16 cellular contexts compared by ENCODE assay signal in the genomic region with DNA sequence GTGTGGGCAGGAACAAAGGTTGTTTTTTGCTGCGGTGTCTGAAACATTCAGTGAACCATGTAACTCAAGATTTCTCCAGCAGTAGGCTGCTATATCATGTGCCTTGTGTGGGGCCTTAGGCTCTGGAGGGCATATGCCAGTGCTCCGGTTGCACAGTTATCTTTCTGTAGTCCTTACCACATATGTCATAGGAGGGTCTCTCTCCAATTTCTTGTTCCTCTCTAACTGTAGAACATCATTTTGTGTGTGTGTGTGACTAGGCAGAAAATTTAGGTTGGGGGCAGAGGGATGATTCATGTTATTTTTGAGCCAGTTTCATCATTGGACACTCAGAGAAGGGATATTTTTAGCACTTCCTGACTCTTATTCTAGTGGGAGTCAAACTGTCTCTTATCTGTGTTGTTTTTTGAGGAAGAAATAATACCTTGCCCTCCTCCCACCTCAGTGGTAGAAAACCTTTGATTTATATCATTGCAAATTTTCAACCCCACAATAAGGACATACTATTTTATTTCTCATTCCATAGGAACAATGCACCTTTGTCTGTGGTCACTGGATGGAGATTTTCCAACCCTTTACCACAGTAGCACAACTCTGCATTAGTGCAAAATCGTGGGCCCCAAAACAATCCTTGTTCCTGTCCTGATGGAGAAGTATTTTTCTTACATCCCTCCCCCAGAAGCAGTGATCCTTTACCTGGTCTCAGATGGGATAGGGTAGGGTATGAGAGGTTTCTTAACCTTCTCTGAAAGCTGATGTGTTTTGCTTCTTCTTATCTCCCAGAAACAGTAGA.
A peak's percentile ranks its signal among the peaks of the same experiment; 100 is the strongest.
DNase-seq lines count a peak whose midpoint lies in the region; ATAC-seq, FAIRE-seq and TF ChIP-seq lines count a peak whose summit lies in the region.
"Had no signal": no experiment of that assay in that cellular context is flagged by ENCODE, and none has a peak within 500 bp of the region (broad histone marks: within the 10 kb centered on the region; RNA-seq: fewer than 3 reads in every experiment).

No MANE protein-coding gene starts in this region.

- H3K4me1 ChIP-seq in breast epithelium (no peaks in the 10 kb centered on the region), smooth muscle cell (ENCODE audit: low read depth) (no peaks in the 10 kb centered on the region), upper lobe of right lung (no peaks in the 10 kb centered on the region)
- H3K4me1 ChIP-seq: A549, colonic mucosa, gastroesophageal sphincter had no signal

- no peaks in the 10 kb centered on the region for H3K9me3 ChIP-seq in breast epithelium
- no peaks in the 10 kb centered on the region for H3K9me3 ChIP-seq in smooth muscle cell (replicated peaks; ENCODE audit: low read depth)
- no peaks in the 10 kb centered on the region for H3K9me3 ChIP-seq in upper lobe of right lung
- H3K9me3 ChIP-seq: A549, colonic mucosa, gastroesophageal sphincter had no signal

- H3K36me3 ChIP-seq in breast epithelium (no peaks in the 10 kb centered on the region), smooth muscle cell (ENCODE audit: low read depth) (no peaks in the 10 kb centered on the region), upper lobe of right lung (no peaks in the 10 kb centered on the region)
- H3K36me3 ChIP-seq: colonic mucosa, gastroesophageal sphincter had no signal

- H3K4me1 Mint-ChIP-seq in MCF 10A (ENCODE audit: insufficient read depth, unreplicated experiment) = no peaks in the 10 kb centered on the region

- no peaks in the 10 kb centered on the region for H4K20me1 ChIP-seq in smooth muscle cell (ENCODE audit: low read depth)

- H3K27me3 Mint-ChIP-seq in MCF 10A (ENCODE audit: insufficient read depth, unreplicated experiment) = peaks cover 15% of the 10 kb centered on the region

- peak overlapping the region; percentile 29 for H2AFZ ChIP-seq in smooth muscle cell (ENCODE audit: low read depth)

- H3K27ac Mint-ChIP-seq in MCF 10A (ENCODE audit: low read depth, unreplicated experiment) = no peak overlapping the region
- H3K27ac Mint-ChIP-seq: activated naive CD4-positive, alpha-beta T cell treated with anti-CD3 and anti-CD28 coated beads, Interleukin-2, amount 50 U/mL, for 72 hours had no signal

- H3K36me3 Mint-ChIP-seq in MCF 10A (ENCODE audit: insufficient read depth, unreplicated experiment) = no peaks in the 10 kb centered on the region

- no peaks in the 10 kb centered on the region for H3F3A ChIP-seq in smooth muscle cell (ENCODE audit: low read depth)

- POLR2A ChIA-PET in MCF 10A (lab: Yijun Ruan, JAX) = no interaction called here

- DNase-seq in MCF 10A (ENCODE audit: unreplicated experiment) (peak; percentile 8), breast epithelium (ENCODE audit: low spot score in 2 of 2) (no peak), OCI-M1 (lab: John Stamatoyannopoulos, UW) (peak; percentile 80), fibroblast of peridontal ligament (ENCODE audit: extremely low read depth) (peak; percentile 54), smooth muscle cell (lab: John Stamatoyannopoulos, UW; ENCODE audit: unreplicated experiment) (no peak), upper lobe of right lung (no peak), D721Med (ENCODE audit: insufficient read length, low spot score) (no peak)
- DNase-seq: colonic mucosa; DMS153; KG1; left ventricle myocardium superior; stimulated activated CD4-positive, alpha-beta T cell treated with anti-CD3 and anti-CD28 coated beads, Interleukin-15, amount 100 ng/mL, for 24 hours had no signal

- WGBS in smooth muscle cell (ENCODE audit: low lambda C conversion rate) = 54% methylated on average over 3 of the region's 3 CpGs

- FAIRE-seq in D721Med (lab: Jason Lieb, UNC) = no peak
- FAIRE-seq: A549 had no signal

- no peaks in the 10 kb centered on the region for H3K79me2 ChIP-seq in smooth muscle cell (ENCODE audit: low read depth)

- no peak overlapping the region for H3K4me3 Mint-ChIP-seq in MCF 10A (ENCODE audit: unreplicated experiment)

- TF ChIP-seq CTCF in MCF 10A (IDR thresholded peaks at IDR 0.05; ENCODE audit: unreplicated experiment) = no peak
- no peak for TF ChIP-seq CTCF in breast epithelium (IDR thresholded peaks at IDR 0.05)
- TF ChIP-seq CTCF in smooth muscle cell (IDR thresholded peaks at IDR 0.05; ENCODE audit: borderline replicate concordance, insufficient read depth, poor library complexity, severe bottlenecking) = no peak
- no peak for TF ChIP-seq CTCF in upper lobe of right lung (IDR thresholded peaks at IDR 0.05)
- no peak for TF ChIP-seq CTCF in D721Med (IDR thresholded peaks at IDR 0.05; ENCODE audit: insufficient read depth, missing control alignments)

- TF ChIP-seq POLR2A in breast epithelium (IDR thresholded peaks at IDR 0.05) = no peak

- no peak overlapping the region for H3K9ac ChIP-seq in smooth muscle cell (ENCODE audit: low read depth)

- intact Hi-C loops in MCF 10A (cut with micrococcal nuclease) = no loop called here
- intact Hi-C loops in breast epithelium (cut with DNase I; ENCODE audit: low total_unique reads) = no loop called here
- intact Hi-C loops in upper lobe of right lung (cut with DNase I) = no loop called here

- H3K27ac ChIP-seq in breast epithelium (no peak overlapping the region), smooth muscle cell (ENCODE audit: low read depth) (peak overlapping the region; percentile 58), upper lobe of right lung (no peak overlapping the region)
- H3K27ac ChIP-seq: A549, colonic mucosa, gastroesophageal sphincter had no signal

- peak overlapping the region; percentile 17 for H3K4me2 ChIP-seq in smooth muscle cell
- H3K4me2 ChIP-seq: A549 had no signal

- ATAC-seq in upper lobe of right lung (no peak), GM18867 (IDR thresholded peaks at IDR 0.05; ENCODE audit: unreplicated experiment) (no peak)
- ATAC-seq: A549; activated naive CD4-positive, alpha-beta T cell treated with anti-CD3 and anti-CD28 coated beads, Interleukin-2, amount 50 U/mL, for 72 hours; gastroesophageal sphincter; left ventricle myocardium superior had no signal

- peaks cover 0 to 4% of the 10 kb centered on the region in 2 donors for H3K27me3 ChIP-seq in breast epithelium
- no peaks in the 10 kb centered on the region for H3K27me3 ChIP-seq in smooth muscle cell (ENCODE audit: low read depth)
- peaks cover 8% of the 10 kb centered on the region for H3K27me3 ChIP-seq in upper lobe of right lung

- H3K4me3 ChIP-seq in breast epithelium (no peak overlapping the region), smooth muscle cell (no peak overlapping the region), upper lobe of right lung (no peak overlapping the region)
- H3K4me3 ChIP-seq: A549, colonic mucosa, gastroesophageal sphincter had no signal

- BruUV-seq in MCF 10A (replicated peaks; lab: Mats Ljungman, UMichigan) = no TSS peak

- CTCF ChIA-PET in MCF 10A (lab: Yijun Ruan, JAX) = no interaction called here

- H3K9me3 Mint-ChIP-seq in MCF 10A (ENCODE audit: unreplicated experiment) = peaks cover 6% of the 10 kb centered on the region
- H3K9me3 Mint-ChIP-seq: activated naive CD4-positive, alpha-beta T cell treated with anti-CD3 and anti-CD28 coated beads, Interleukin-2, amount 50 U/mL, for 72 hours had no signal

Comparison
In these comparisons a context has a peak if more than half of its experiments do, and no peak if none do; other contexts are left out.
1. DNase-seq: peak in MCF 10A (single experiment), OCI-M1 (single experiment) and fibroblast of peridontal ligament (single experiment); none in breast epithelium (0 of 2), smooth muscle cell (single experiment), upper lobe of right lung (single experiment) and D721Med (single experiment).